In the genomic region with DNA sequence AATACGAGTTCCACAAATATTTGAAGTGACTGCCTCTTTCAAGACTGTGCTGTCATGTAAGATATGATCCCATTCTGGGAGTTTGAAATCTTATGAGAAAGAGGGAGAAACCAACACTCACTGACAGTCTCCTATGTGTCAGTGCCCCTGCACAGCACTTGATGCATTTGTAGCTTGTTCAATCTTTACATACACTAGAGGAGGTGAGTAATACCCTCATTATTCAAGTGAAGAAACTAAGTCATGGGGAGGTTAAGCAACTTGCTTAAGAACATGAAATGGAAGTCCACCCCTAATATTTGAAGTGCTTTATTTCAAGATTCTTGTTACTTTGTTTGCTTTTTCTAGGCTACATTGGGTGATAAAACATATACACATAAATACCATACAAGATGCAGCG, we compare ENCODE assay signal across 23 cellular contexts.
"Had no signal": no experiment of that assay in that cellular context is flagged by ENCODE, and none has a peak within 500 bp of the region (broad histone marks: within the 10 kb centered on the region; RNA-seq: fewer than 3 reads in every experiment).

No MANE protein-coding gene starts in this region.

- H3K27me3 ChIP-seq: MG63, SJCRH30 had no signal

- H3K4me1 ChIP-seq: SJCRH30 had no signal

- H3K4me3 ChIP-seq: MG63, SJCRH30 had no signal

- H3K36me3 Mint-ChIP-seq: IgD-negative memory B cell had no signal

- H3K36me3 ChIP-seq: MG63, SJCRH30 had no signal

- H3K27ac ChIP-seq: SJCRH30 had no signal

- H3K4me3 Mint-ChIP-seq: IgD-negative memory B cell had no signal

- H3K9me3 Mint-ChIP-seq: IgD-negative memory B cell had no signal

- H3K27ac Mint-ChIP-seq: IgD-negative memory B cell had no signal

- ATAC-seq: SK-N-SH treated with all-trans-retinoic acid at 6 μM for 48 hours had no signal

- FAIRE-seq: RCC 7860 had no signal

- DNase-seq: KBM-7, MG63, NCI-H1092, NCI-H1105 treated with DMSO at 0.1 percent for 48 hours, NCI-H1417 treated with DMSO at 0.1 percent for 48 hours, NCI-H146, NCI-H187, NCI-H2029, NCI-H2081 treated with DMSO at 0.1 percent for 48 hours, NCI-H2171, NCI-H226, NCI-H446, NCI-H510A, NCI-H524 treated with DMSO at 0.1 percent for 48 hours, NCI-H69, NCI-H774, Right ventricle myocardium superior, RPMI8226, SJCRH30, T-helper 1 cell had no signal

- H3K9me3 ChIP-seq: MG63, SJCRH30 had no signal
